In the genomic region with DNA sequence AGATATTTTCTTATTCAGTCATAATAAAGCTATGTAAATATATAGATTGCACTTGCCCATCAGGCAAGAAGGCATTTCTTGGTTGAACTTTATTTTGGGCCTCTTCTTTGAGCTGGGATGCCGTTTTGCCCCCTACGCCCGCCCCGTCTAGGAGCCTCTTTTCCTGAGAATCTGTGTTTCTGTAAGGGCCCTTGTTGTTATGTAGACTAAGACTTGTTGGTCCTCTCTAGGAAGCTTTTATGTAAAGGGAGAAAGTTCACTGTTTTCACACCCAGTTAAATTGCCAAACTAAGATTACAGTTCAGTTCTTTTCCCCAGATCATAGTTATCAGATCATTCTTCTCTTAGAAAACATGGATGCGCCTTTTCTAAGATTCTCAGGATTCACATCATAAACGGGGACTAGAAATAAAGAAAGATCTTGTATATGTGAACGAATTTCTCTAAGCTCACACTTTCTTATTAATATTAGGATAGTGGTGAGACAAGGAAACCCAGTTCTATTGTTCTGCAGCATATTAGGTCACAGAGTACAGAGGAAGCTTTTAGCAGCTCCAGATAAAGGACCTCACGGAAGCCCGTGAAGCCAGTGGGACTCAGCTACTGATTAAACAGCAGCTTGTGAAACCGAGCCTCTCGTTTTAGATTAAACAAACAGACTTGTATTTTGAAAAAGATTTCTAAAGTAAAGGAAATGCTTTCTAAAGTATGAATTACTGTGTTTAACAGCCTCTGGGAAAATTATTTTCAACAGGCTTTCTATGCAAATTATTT, we compare ENCODE assay signal across 12 cellular contexts. TPM values are rescaled to one million over a fixed set of nuclear protein-coding genes. Genes with fewer than 3 reads are reported as not detected.
A peak's percentile ranks its signal among the peaks of the same experiment; 100 is the strongest.
DNase-seq lines count a peak whose midpoint lies in the region; ATAC-seq and TF ChIP-seq lines count a peak whose summit lies in the region.
"Had no signal": no experiment of that assay in that cellular context is flagged by ENCODE, and none has a peak within 500 bp of the region (broad histone marks: within the 10 kb centered on the region; RNA-seq: fewer than 3 reads in every experiment).

No MANE protein-coding gene starts in this region.

- H3K27ac ChIP-seq in Panc1 (ENCODE audit: low read length), result no peak overlapping the region
- peak overlapping the region; percentile 51 for H3K27ac ChIP-seq in mesodermal cell (ENCODE audit: low read depth, low read length, severe bottlenecking)
- H3K27ac ChIP-seq: BLaER1, thoracic aorta had no signal

- WGBS in mesodermal cell (ENCODE audit: insufficient coverage in 2 of 2), 2 experiments, result 16 to 45% methylated on average over 4 to 6 of the region's 11 CpGs

- peaks cover 2% of the 10 kb centered on the region for H3K9me3 Mint-ChIP-seq in Calu3 (ENCODE audit: low read depth, unreplicated experiment)
- no peaks in the 10 kb centered on the region for H3K9me3 Mint-ChIP-seq in activated T-cell treated with anti-CD3 and anti-CD28 coated beads, Interleukin-2, amount 50 U/mL, for 4 hours
- H3K9me3 Mint-ChIP-seq in activated CD8-positive, alpha-beta memory T cell treated with anti-CD3 and anti-CD28 coated beads, Interleukin-2, amount 10 ng/mL, durations not matched to agents 7 days and 5 days (ENCODE audit: low read depth), result no peaks in the 10 kb centered on the region

- peak overlapping the region; percentile 55 for H3K4me3 Mint-ChIP-seq in Calu3 (ENCODE audit: low read depth, unreplicated experiment)
- H3K4me3 Mint-ChIP-seq in activated T-cell treated with anti-CD3 and anti-CD28 coated beads, Interleukin-2, amount 50 U/mL, for 4 hours, result no peak overlapping the region
- H3K4me3 Mint-ChIP-seq in activated CD8-positive, alpha-beta memory T cell treated with anti-CD3 and anti-CD28 coated beads, Interleukin-2, amount 10 ng/mL, durations not matched to agents 7 days and 5 days, result no peak overlapping the region
- H3K4me3 Mint-ChIP-seq: activated CD4-positive, alpha-beta T cell treated with anti-CD3 and anti-CD28 coated beads, Interleukin-2, amount 10 ng/mL, durations not matched to agents 7 days and 5 days had no signal

- POLR2A ChIA-PET in Panc1 (lab: Charles Lee), result no interaction called here

- DNase-seq in Calu3, result peak; percentile 49
- DNase-seq in Panc1 (ENCODE audit: low read depth, low spot score), result no peak
- DNase-seq in fibroblast of the aortic adventitia (ENCODE audit: low read depth), result peak; percentile 37
- DNase-seq in activated T-cell treated with anti-CD3 and anti-CD28 coated beads, Interleukin-2, amount 50 U/mL, for 4 hours, result no peak
- DNase-seq in activated CD8-positive, alpha-beta memory T cell treated with anti-CD3 and anti-CD28 coated beads, Interleukin-2, amount 10 ng/mL, durations not matched to agents 7 days and 5 days, result no peak
- DNase-seq: activated CD4-positive, alpha-beta T cell treated with anti-CD3 and anti-CD28 coated beads, Interleukin-2, amount 10 ng/mL, durations not matched to agents 7 days and 5 days; naive thymus-derived CD4-positive, alpha-beta T cell had no signal

- BruUV-seq in Calu3 (replicated peaks; lab: Mats Ljungman, UMichigan) (no TSS peak), Panc1 (replicated peaks; lab: Mats Ljungman, UMichigan) (TSS peak; percentile 6)

- TF ChIP-seq CTCF in Calu3 (IDR thresholded peaks at IDR 0.05; ENCODE audit: unreplicated experiment), result no peak
- no peak for TF ChIP-seq CTCF in Panc1 (IDR thresholded peaks at IDR 0.05)
- TF ChIP-seq CTCF in fibroblast of the aortic adventitia (IDR thresholded peaks at IDR 0.05; ENCODE audit: insufficient read depth, low read length), result no peak

- H3K9me3 ChIP-seq in Panc1 (ENCODE audit: control insufficient read depth, insufficient read depth, low read depth, low read length), result no peaks in the 10 kb centered on the region
- H3K9me3 ChIP-seq in mesodermal cell (ENCODE audit: control insufficient read depth, low read length), result no peaks in the 10 kb centered on the region
- H3K9me3 ChIP-seq: thoracic aorta had no signal

- H3K4me1 Mint-ChIP-seq in Calu3 (ENCODE audit: low read depth, unreplicated experiment), result peaks cover 59% of the 10 kb centered on the region
- peaks cover 53% of the 10 kb centered on the region for H3K4me1 Mint-ChIP-seq in activated T-cell treated with anti-CD3 and anti-CD28 coated beads, Interleukin-2, amount 50 U/mL, for 4 hours (ENCODE audit: low read depth)
- H3K4me1 Mint-ChIP-seq in activated CD8-positive, alpha-beta memory T cell treated with anti-CD3 and anti-CD28 coated beads, Interleukin-2, amount 10 ng/mL, durations not matched to agents 7 days and 5 days, result peaks cover 21% of the 10 kb centered on the region

- no peak for ATAC-seq in Panc1
- no peak for ATAC-seq in GM21360 (IDR thresholded peaks at IDR 0.05; ENCODE audit: unreplicated experiment)
- ATAC-seq in activated T-cell treated with anti-CD3 and anti-CD28 coated beads, Interleukin-2, amount 50 U/mL, for 4 hours, result no peak
- ATAC-seq in activated CD8-positive, alpha-beta memory T cell treated with anti-CD3 and anti-CD28 coated beads, Interleukin-2, amount 10 ng/mL, durations not matched to agents 7 days and 5 days, result no peak
- ATAC-seq in HG03378 (IDR thresholded peaks at IDR 0.05; ENCODE audit: unreplicated experiment), result no peak
- ATAC-seq: naive thymus-derived CD4-positive, alpha-beta T cell had no signal

- intact Hi-C loops in Calu3 (cut with micrococcal nuclease; ENCODE audit: unreplicated experiment) (loop anchor here (1.0 to 2.0 kb wide), 2 partner anchors 23 to 58 kb away; no protein-coding TSS in a partner anchor), Panc1 (cut with micrococcal nuclease; ENCODE audit: unreplicated experiment) (no loop called here)

- H3K4me3 ChIP-seq in Panc1 (ENCODE audit: low read depth in 2 of 2, low read length in 2 of 2), result no peak overlapping the region
- no peak overlapping the region for H3K4me3 ChIP-seq in fibroblast of the aortic adventitia (ENCODE audit: low read depth, low read length)
- H3K4me3 ChIP-seq in mesodermal cell (ENCODE audit: extremely low read depth, insufficient read depth, low read length, poor library complexity, severe bottlenecking), result no peak overlapping the region
- H3K4me3 ChIP-seq: BLaER1, thoracic aorta had no signal

- H3K36me3 ChIP-seq in Panc1 (ENCODE audit: control insufficient read depth, insufficient read depth, low read length) (no peaks in the 10 kb centered on the region; the same call in 1 of the 2 replicates), mesodermal cell (ENCODE audit: control insufficient read depth, insufficient read depth, low read length) (peaks cover 4% of the 10 kb centered on the region)
- H3K36me3 ChIP-seq: thoracic aorta had no signal

- peaks cover 24% of the 10 kb centered on the region for H3K36me3 Mint-ChIP-seq in Calu3 (ENCODE audit: insufficient read depth, unreplicated experiment)
- H3K36me3 Mint-ChIP-seq in activated T-cell treated with anti-CD3 and anti-CD28 coated beads, Interleukin-2, amount 50 U/mL, for 4 hours (ENCODE audit: insufficient read depth), result peaks cover 13% of the 10 kb centered on the region
- H3K36me3 Mint-ChIP-seq in activated CD8-positive, alpha-beta memory T cell treated with anti-CD3 and anti-CD28 coated beads, Interleukin-2, amount 10 ng/mL, durations not matched to agents 7 days and 5 days, result peaks cover 6% of the 10 kb centered on the region

- CTCF ChIA-PET in Calu3 (lab: Charles Lee), result interaction anchor here (0.5 to 2.5 kb wide), 8 partner anchors 9 to 831 kb away, joined by 3 to 18 read pairs (median 5); no protein-coding TSS in a partner anchor
- CTCF ChIA-PET in Panc1 (lab: Charles Lee), result interaction anchor here (0.6 to 1.7 kb wide), 3 partner anchors 13 to 90 kb away, joined by 3 to 7 read pairs (median 6); no protein-coding TSS in a partner anchor
- CTCF ChIA-PET in activated CD8-positive, alpha-beta memory T cell treated with anti-CD3 and anti-CD28 coated beads, Interleukin-2, amount 10 ng/mL, durations not matched to agents 7 days and 5 days (lab: Charles Lee), result interaction anchor here (0.7 to 3.2 kb wide), 11 partner anchors 8 to 768 kb away, joined by 3 to 23 read pairs (median 3); partner anchors contain the start of gene TRRAP

- H3K27ac Mint-ChIP-seq in Calu3 (ENCODE audit: unreplicated experiment), result no peak overlapping the region
- no peak overlapping the region for H3K27ac Mint-ChIP-seq in activated CD8-positive, alpha-beta memory T cell treated with anti-CD3 and anti-CD28 coated beads, Interleukin-2, amount 10 ng/mL, durations not matched to agents 7 days and 5 days
- H3K27ac Mint-ChIP-seq: activated CD4-positive, alpha-beta T cell treated with anti-CD3 and anti-CD28 coated beads, Interleukin-2, amount 10 ng/mL, durations not matched to agents 7 days and 5 days had no signal

- in situ Hi-C loops in Panc1 (cut with HindIII; ENCODE audit: low pct_unique_long_range_greater_than_20kb, low sequenced_read_pairs), result no loop called here

- H3K4me1 ChIP-seq in Panc1 (ENCODE audit: control insufficient read depth, insufficient read depth, low read length) (peaks cover 26% of the 10 kb centered on the region), mesodermal cell (ENCODE audit: control insufficient read depth, insufficient read depth, low read length, poor library complexity, severe bottlenecking) (peaks cover 9% of the 10 kb centered on the region)

- no peaks in the 10 kb centered on the region for H3K27me3 Mint-ChIP-seq in Calu3 (ENCODE audit: unreplicated experiment)
- no peaks in the 10 kb centered on the region for H3K27me3 Mint-ChIP-seq in activated T-cell treated with anti-CD3 and anti-CD28 coated beads, Interleukin-2, amount 50 U/mL, for 4 hours (ENCODE audit: low read depth)
- no peaks in the 10 kb centered on the region for H3K27me3 Mint-ChIP-seq in activated CD8-positive, alpha-beta memory T cell treated with anti-CD3 and anti-CD28 coated beads, Interleukin-2, amount 10 ng/mL, durations not matched to agents 7 days and 5 days
- H3K27me3 Mint-ChIP-seq: activated CD4-positive, alpha-beta T cell treated with anti-CD3 and anti-CD28 coated beads, Interleukin-2, amount 10 ng/mL, durations not matched to agents 7 days and 5 days; naive thymus-derived CD4-positive, alpha-beta T cell had no signal

- no peaks in the 10 kb centered on the region for H3K27me3 ChIP-seq in Panc1 (ENCODE audit: control insufficient read depth, insufficient read depth, low read length)
- H3K27me3 ChIP-seq: BLaER1 had no signal

RNA-seq across cellular contexts. Expression of gene LMTK2, which starts 3.8 kb away (rescaled TPM):
- 28.6 and 29.9 TPM in 2 replicates for total RNA-seq in Calu3 (2022)
- total RNA-seq in Panc1 (2021; ENCODE audit: unreplicated experiment), result 25.4 TPM
- 11.2 TPM for polyA plus RNA-seq in Panc1 (2012; ENCODE audit: insufficient read length)
- total RNA-seq in fibroblast of the aortic adventitia (ENCODE audit: low replicate concordance), result 9.8 and 10.8 TPM in 2 replicates
- polyA plus RNA-seq in mesodermal cell (2013, experiment 1 of 2), result 8.9 TPM
- 7.0 TPM for polyA plus RNA-seq in mesodermal cell (2013, experiment 2 of 2)
- 10 to 100 TPM; 18.5 to 23.2 (median 18.6) TPM for total RNA-seq in activated T-cell treated with anti-CD3 and anti-CD28 coated beads, Interleukin-2, amount 50 U/mL, for 4 hours
- total RNA-seq in activated CD8-positive, alpha-beta memory T cell treated with anti-CD3 and anti-CD28 coated beads, Interleukin-2, amount 10 ng/mL, durations not matched to agents 7 days and 5 days, result 1 to 10 TPM; 8.5 to 9.6 TPM

Comparison
In these comparisons a context has a peak if more than half of its experiments do, and no peak if none do; other contexts are left out.
1. DNase-seq: peak in Calu3 (single experiment) and fibroblast of the aortic adventitia (single experiment); none in Panc1 (single experiment), activated T-cell treated with anti-CD3 and anti-CD28 coated beads, Interleukin-2, amount 50 U/mL, for 4 hours (single experiment) and activated CD8-positive, alpha-beta memory T cell treated with anti-CD3 and anti-CD28 coated beads, Interleukin-2, amount 10 ng/mL, durations not matched to agents 7 days and 5 days (single experiment).